In genomic region chr17:76469076-76469990, GRCh38 we compare ENCODE assay signal across 29 cellular contexts. TPM values are rescaled to one million over a fixed set of nuclear protein-coding genes. Genes with fewer than 3 reads are reported as not detected.
"Had no signal": no experiment of that assay in that cellular context is flagged by ENCODE, and none has a peak within 500 bp of the region (broad histone marks: within the 10 kb centered on the region; RNA-seq: fewer than 3 reads in every experiment).

No MANE protein-coding gene starts in this region.

- H2AFZ ChIP-seq: hepatocyte had no signal

- DNase-seq: activated CD4-positive, alpha-beta T cell treated with anti-CD3 and anti-CD28 coated beads for 1 hour; activated CD4-positive, alpha-beta T cell treated with anti-CD3 and anti-CD28 coated beads, Interleukin-2, amount 50 U/mL, for 1 hour; activated CD8-positive, alpha-beta T cell treated with anti-CD3 and anti-CD28 coated beads, Interleukin-2, amount 10 ng/mL, durations not matched to agents 7 days and 5 days; activated gamma-delta T cell; anterior cingulate cortex; body of pancreas; effector memory CD8-positive, alpha-beta T cell; foreskin melanocyte; mesendoderm; naive B cell; sigmoid colon; stimulated activated CD4-positive, alpha-beta T cell treated with anti-CD3 and anti-CD28 coated beads, Interleukin-15, amount 100 ng/mL, for 24 hours; stimulated activated naive CD4-positive, alpha-beta T cell treated with Interleukin-2 at 50 U/mL for 16 hours; T-cell; upper lobe of right lung had no signal

- H3K9me3 Mint-ChIP-seq: activated naive CD4-positive, alpha-beta T cell treated with anti-CD3 and anti-CD28 coated beads, Interleukin-2, amount 50 U/mL, for 24 hours; activated T-helper 1 cell treated with anti-CD3 and anti-CD28 coated beads, Interleukin-12 subunit alpha, Interleukin-12 subunit beta, Interleukin-2, Interleukin-4 antibody, amounts not matched to agents 30 ng/mL and 10 ng/mL and 1 ng/mL, durations not matched to agents 14 hours and 24 hours and 36 hours; effector memory CD8-positive, alpha-beta T cell; naive B cell; neural crest cell; T-cell; T-helper 2 cell treated with Interferon-gamma antibody and Interleukin-4, amounts not matched to agents 5 μg/mL and 100 μg/mL, for 36 hours had no signal

- H3K27me3 ChIP-seq: body of pancreas, hepatocyte, sigmoid colon, upper lobe of right lung had no signal

- H3K27me3 Mint-ChIP-seq: activated naive CD4-positive, alpha-beta T cell treated with anti-CD3 and anti-CD28 coated beads, Interleukin-2, amount 50 U/mL, for 24 hours; effector memory CD8-positive, alpha-beta T cell; naive B cell; T-cell had no signal

- H3K27ac Mint-ChIP-seq: activated CD8-positive, alpha-beta T cell treated with anti-CD3 and anti-CD28 coated beads, Interleukin-2, amount 10 ng/mL, durations not matched to agents 7 days and 5 days; activated naive CD4-positive, alpha-beta T cell treated with anti-CD3 and anti-CD28 coated beads, Interleukin-2, amount 50 U/mL, for 24 hours; activated T-helper 1 cell treated with anti-CD3 and anti-CD28 coated beads, Interleukin-12 subunit alpha, Interleukin-12 subunit beta, Interleukin-2, Interleukin-4 antibody, amounts not matched to agents 30 ng/mL and 10 ng/mL and 1 ng/mL, durations not matched to agents 14 hours and 24 hours and 36 hours; T-cell; T-helper 2 cell treated with Interferon-gamma antibody and Interleukin-4, amounts not matched to agents 5 μg/mL and 100 μg/mL, for 36 hours had no signal

- H3K4me1 ChIP-seq: sigmoid colon had no signal

- H3K79me2 ChIP-seq: hepatocyte had no signal

- H3K27ac ChIP-seq: body of pancreas, hepatocyte, sigmoid colon, upper lobe of right lung had no signal

- H3K9me3 ChIP-seq: body of pancreas, sigmoid colon, upper lobe of right lung had no signal

- ATAC-seq: activated CD8-positive, alpha-beta T cell treated with anti-CD3 and anti-CD28 coated beads, Interleukin-2, amount 10 ng/mL, durations not matched to agents 7 days and 5 days; body of pancreas; effector memory CD8-positive, alpha-beta T cell; esophagus mucosa; T-cell; upper lobe of right lung had no signal

- H3K4me3 Mint-ChIP-seq: activated CD8-positive, alpha-beta T cell treated with anti-CD3 and anti-CD28 coated beads, Interleukin-2, amount 10 ng/mL, durations not matched to agents 7 days and 5 days; activated naive CD4-positive, alpha-beta T cell treated with anti-CD3 and anti-CD28 coated beads, Interleukin-2, amount 50 U/mL, for 24 hours; activated T-helper 1 cell treated with anti-CD3 and anti-CD28 coated beads, Interleukin-12 subunit alpha, Interleukin-12 subunit beta, Interleukin-2, Interleukin-4 antibody, amounts not matched to agents 30 ng/mL and 10 ng/mL and 1 ng/mL, durations not matched to agents 14 hours and 24 hours and 36 hours; effector memory CD8-positive, alpha-beta T cell; neural crest cell; T-cell; T-helper 2 cell treated with Interferon-gamma antibody and Interleukin-4, amounts not matched to agents 5 μg/mL and 100 μg/mL, for 36 hours had no signal

- H3K4me2 ChIP-seq: hepatocyte, smooth muscle cell had no signal

RNA-seq across cellular contexts. Expression of gene AANAT, which starts 1.9 kb away (rescaled TPM):
- total RNA-seq: activated CD8-positive, alpha-beta T cell treated with anti-CD3 and anti-CD28 coated beads, Interleukin-2, amount 10 ng/mL, durations not matched to agents 7 days and 5 days; activated T-helper 1 cell treated with anti-CD3 and anti-CD28 coated beads, Interleukin-12 subunit alpha, Interleukin-12 subunit beta, Interleukin-2, Interleukin-4 antibody, amounts not matched to agents 30 ng/mL and 10 ng/mL and 1 ng/mL, durations not matched to agents 14 hours and 24 hours and 36 hours; body of pancreas; cardiac septum; dermis microvascular lymphatic vessel endothelial cell; endothelial cell of umbilical vein; esophagus mucosa; hepatocyte; liver; mucosa of gallbladder; neural crest cell; omental fat pad; posterior vena cava; sigmoid colon; smooth muscle cell; T-cell; upper lobe of right lung had no signal
- polyA plus RNA-seq: endothelial cell of umbilical vein, hepatocyte, liver, smooth muscle cell had no signal
